In genomic region chr2:26195006-26195961, GRCh38 we compare ENCODE assay signal across 1 cellular context.
TF ChIP-seq lines count a peak whose summit lies in the region.

No MANE protein-coding gene starts in this region.

TF ChIP-seq in HepG2, 621 proteins besides CTCF, POLR2A, EP300 and RAD21:
- TF ChIP-seq ZBTB8A (CRISPR knock-in tag; IDR thresholded peaks at IDR 0.05; ENCODE audit: borderline replicate concordance, low read depth) (no peak), ARID2 (CRISPR knock-in tag; IDR thresholded peaks at IDR 0.05; ENCODE audit: borderline replicate concordance) (no peak), MEIS2 (CRISPR knock-in tag; IDR thresholded peaks at IDR 0.05) (no peak), ETS1 (CRISPR knock-in tag; IDR thresholded peaks at IDR 0.05) (no peak)
- TF ChIP-seq, protein P1, sequence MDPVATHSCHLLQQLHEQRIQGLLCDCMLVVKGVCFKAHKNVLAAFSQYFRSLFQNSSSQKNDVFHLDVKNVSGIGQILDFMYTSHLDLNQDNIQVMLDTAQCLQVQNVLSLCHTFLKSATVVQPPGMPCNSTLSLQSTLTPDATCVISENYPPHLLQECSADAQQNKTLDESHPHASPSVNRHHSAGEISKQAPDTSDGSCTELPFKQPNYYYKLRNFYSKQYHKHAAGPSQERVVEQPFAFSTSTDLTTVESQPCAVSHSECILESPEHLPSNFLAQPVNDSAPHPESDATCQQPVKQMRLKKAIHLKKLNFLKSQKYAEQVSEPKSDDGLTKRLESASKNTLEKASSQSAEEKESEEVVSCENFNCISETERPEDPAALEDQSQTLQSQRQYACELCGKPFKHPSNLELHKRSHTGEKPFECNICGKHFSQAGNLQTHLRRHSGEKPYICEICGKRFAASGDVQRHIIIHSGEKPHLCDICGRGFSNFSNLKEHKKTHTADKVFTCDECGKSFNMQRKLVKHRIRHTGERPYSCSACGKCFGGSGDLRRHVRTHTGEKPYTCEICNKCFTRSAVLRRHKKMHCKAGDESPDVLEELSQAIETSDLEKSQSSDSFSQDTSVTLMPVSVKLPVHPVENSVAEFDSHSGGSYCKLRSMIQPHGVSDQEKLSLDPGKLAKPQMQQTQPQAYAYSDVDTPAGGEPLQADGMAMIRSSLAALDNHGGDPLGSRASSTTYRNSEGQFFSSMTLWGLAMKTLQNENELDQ (CRISPR knock-in tag; IDR thresholded peaks at IDR 0.05; ENCODE audit: borderline replicate concordance) = no peak
- TF ChIP-seq, protein P2, sequence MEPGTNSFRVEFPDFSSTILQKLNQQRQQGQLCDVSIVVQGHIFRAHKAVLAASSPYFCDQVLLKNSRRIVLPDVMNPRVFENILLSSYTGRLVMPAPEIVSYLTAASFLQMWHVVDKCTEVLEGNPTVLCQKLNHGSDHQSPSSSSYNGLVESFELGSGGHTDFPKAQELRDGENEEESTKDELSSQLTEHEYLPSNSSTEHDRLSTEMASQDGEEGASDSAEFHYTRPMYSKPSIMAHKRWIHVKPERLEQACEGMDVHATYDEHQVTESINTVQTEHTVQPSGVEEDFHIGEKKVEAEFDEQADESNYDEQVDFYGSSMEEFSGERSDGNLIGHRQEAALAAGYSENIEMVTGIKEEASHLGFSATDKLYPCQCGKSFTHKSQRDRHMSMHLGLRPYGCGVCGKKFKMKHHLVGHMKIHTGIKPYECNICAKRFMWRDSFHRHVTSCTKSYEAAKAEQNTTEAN (CRISPR knock-in tag; conservative IDR thresholded peaks at IDR 0.05) = no peak
